Comparison of ENCODE assay signal across 9 cellular contexts in the genomic region with DNA sequence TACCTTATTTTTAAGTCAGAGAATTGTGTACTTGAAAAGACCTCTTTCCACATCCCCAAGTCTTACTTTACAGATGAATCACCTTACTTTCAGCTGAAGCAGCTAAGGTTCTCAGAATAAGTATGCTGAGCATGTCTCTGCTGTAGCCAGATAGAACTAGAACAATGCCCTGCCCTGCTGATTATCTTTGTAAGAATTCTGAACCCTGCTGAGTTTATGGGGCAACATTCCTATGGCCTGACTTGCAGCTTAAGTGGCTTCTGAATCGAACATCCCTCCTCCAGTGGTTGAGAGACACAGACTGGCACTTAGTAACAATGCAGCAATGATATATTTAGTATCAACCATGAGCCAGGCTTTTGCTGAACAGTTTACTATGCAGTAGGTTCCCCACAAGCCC.
DNase-seq lines count a peak whose midpoint lies in the region; ATAC-seq and TF ChIP-seq lines count a peak whose summit lies in the region.
"Had no signal": no experiment of that assay in that cellular context is flagged by ENCODE, and none has a peak within 500 bp of the region (broad histone marks: within the 10 kb centered on the region; RNA-seq: fewer than 3 reads in every experiment).

No MANE protein-coding gene starts in this region.

- CTCF ChIA-PET in Caco-2 (lab: Charles Lee): interaction anchor here (1.0 to 1.3 kb wide), 2 partner anchors 11 to 112 kb away, joined by 3 read pairs; no protein-coding TSS in a partner anchor
- CTCF ChIA-PET in activated CD8-positive, alpha-beta memory T cell treated with anti-CD3 and anti-CD28 coated beads, Interleukin-2, amount 10 ng/mL, durations not matched to agents 7 days and 5 days (lab: Charles Lee): no interaction called here

- peak overlapping the region; percentile 95 for H3K27ac Mint-ChIP-seq in Caco-2 (ENCODE audit: unreplicated experiment)
- peak overlapping the region; percentile 72 for H3K27ac Mint-ChIP-seq in chondrocyte (ENCODE audit: unreplicated experiment)
- no peak overlapping the region for H3K27ac Mint-ChIP-seq in stimulated activated naive CD8-positive, alpha-beta T cell treated with anti-CD3 and anti-CD28 coated beads, Interleukin-15, amount 100 ng/mL, for 72 hours
- H3K27ac Mint-ChIP-seq in activated CD8-positive, alpha-beta memory T cell treated with anti-CD3 and anti-CD28 coated beads, Interleukin-2, amount 10 ng/mL, durations not matched to agents 7 days and 5 days: no peak overlapping the region
- H3K27ac Mint-ChIP-seq: activated naive CD8-positive, alpha-beta T cell treated with anti-CD3 and anti-CD28 coated beads, Interleukin-2, amount 10 ng/mL, durations not matched to agents 7 days and 5 days had no signal

- H3K36me3 ChIP-seq in Caco-2 (ENCODE audit: control insufficient read depth, insufficient read depth, low read length) (no peaks in the 10 kb centered on the region), lung (ENCODE audit: control insufficient read depth in 2 of 2, insufficient read depth in 2 of 2, low read length in 2 of 2) (no peaks in the 10 kb centered on the region)

- peaks cover 20% of the 10 kb centered on the region for H3K9me3 Mint-ChIP-seq in Caco-2 (ENCODE audit: unreplicated experiment)
- peaks cover 3% of the 10 kb centered on the region for H3K9me3 Mint-ChIP-seq in chondrocyte (ENCODE audit: low read depth)
- peaks cover 8 to 10% of the 10 kb centered on the region in 2 donors for H3K9me3 Mint-ChIP-seq in stimulated activated naive CD8-positive, alpha-beta T cell treated with anti-CD3 and anti-CD28 coated beads, Interleukin-15, amount 100 ng/mL, for 72 hours
- H3K9me3 Mint-ChIP-seq in activated CD8-positive, alpha-beta memory T cell treated with anti-CD3 and anti-CD28 coated beads, Interleukin-2, amount 10 ng/mL, durations not matched to agents 7 days and 5 days (ENCODE audit: low read depth): no peaks in the 10 kb centered on the region
- H3K9me3 Mint-ChIP-seq: activated naive CD8-positive, alpha-beta T cell treated with anti-CD3 and anti-CD28 coated beads, Interleukin-2, amount 10 ng/mL, durations not matched to agents 7 days and 5 days had no signal

- POLR2A ChIA-PET in Caco-2 (lab: Charles Lee): interaction anchor here (1.0 kb wide), 1 partner anchor 11 kb away, joined by 3 read pairs; no protein-coding TSS in a partner anchor

- intact Hi-C loops in Caco-2 (cut with micrococcal nuclease; ENCODE audit: unreplicated experiment): loop anchor here (1.0 kb wide), 1 partner anchor 11 kb away; no protein-coding TSS in a partner anchor

- ATAC-seq in lung (ENCODE audit: insufficient read depth, low FRiP score): peak; percentile 82
- ATAC-seq in GM19035 (IDR thresholded peaks at IDR 0.05; ENCODE audit: unreplicated experiment): no peak
- no peak for ATAC-seq in stimulated activated naive CD8-positive, alpha-beta T cell treated with anti-CD3 and anti-CD28 coated beads, Interleukin-15, amount 100 ng/mL, for 72 hours
- ATAC-seq in activated CD8-positive, alpha-beta memory T cell treated with anti-CD3 and anti-CD28 coated beads, Interleukin-2, amount 10 ng/mL, durations not matched to agents 7 days and 5 days: no peak

- H3K4me1 ChIP-seq in Caco-2 (peaks cover 25% of the 10 kb centered on the region), lung (ENCODE audit: control insufficient read depth in 2 of 2, insufficient read depth in 2 of 2, low read length in 2 of 2) (no peaks in the 10 kb centered on the region)

- no peak for TF ChIP-seq CTCF in Caco-2 (IDR thresholded peaks at IDR 0.05; ENCODE audit: insufficient read depth in 1 of 2, low read depth in 1 of 2, low read length in 1 of 2, severe bottlenecking in 1 of 2, unreplicated experiment in 1 of 2)
- no peak for TF ChIP-seq CTCF in chondrocyte (IDR thresholded peaks at IDR 0.05)
- TF ChIP-seq CTCF in lung (IDR thresholded peaks at IDR 0.05; ENCODE audit: control extremely low read depth, extremely low read depth): no peak

- no peaks in the 10 kb centered on the region for H3K27me3 ChIP-seq in Caco-2 (replicated peaks; ENCODE audit: control insufficient read depth, insufficient read depth, low read length)
- H3K27me3 ChIP-seq in lung (ENCODE audit: control insufficient read depth, insufficient read depth): no peaks in the 10 kb centered on the region

- H3K36me3 Mint-ChIP-seq in Caco-2 (ENCODE audit: insufficient read depth, unreplicated experiment) (peaks cover 8% of the 10 kb centered on the region), chondrocyte (ENCODE audit: low read depth) (no peaks in the 10 kb centered on the region)
- no peaks in the 10 kb centered on the region for H3K36me3 Mint-ChIP-seq in activated CD8-positive, alpha-beta memory T cell treated with anti-CD3 and anti-CD28 coated beads, Interleukin-2, amount 10 ng/mL, durations not matched to agents 7 days and 5 days
- H3K36me3 Mint-ChIP-seq: activated naive CD8-positive, alpha-beta T cell treated with anti-CD3 and anti-CD28 coated beads, Interleukin-2, amount 10 ng/mL, durations not matched to agents 7 days and 5 days had no signal

- 23 to 34% methylated on average over 1 of the region's 1 CpG for WGBS in lung, 2 donors

- peak overlapping the region; percentile 53 for H3K4me3 Mint-ChIP-seq in Caco-2 (ENCODE audit: unreplicated experiment)
- no peak overlapping the region for H3K4me3 Mint-ChIP-seq in chondrocyte (ENCODE audit: unreplicated experiment)
- no peak overlapping the region for H3K4me3 Mint-ChIP-seq in stimulated activated naive CD8-positive, alpha-beta T cell treated with anti-CD3 and anti-CD28 coated beads, Interleukin-15, amount 100 ng/mL, for 72 hours
- H3K4me3 Mint-ChIP-seq in activated CD8-positive, alpha-beta memory T cell treated with anti-CD3 and anti-CD28 coated beads, Interleukin-2, amount 10 ng/mL, durations not matched to agents 7 days and 5 days: no peak overlapping the region
- H3K4me3 Mint-ChIP-seq: activated naive CD8-positive, alpha-beta T cell treated with anti-CD3 and anti-CD28 coated beads, Interleukin-2, amount 10 ng/mL, durations not matched to agents 7 days and 5 days had no signal

- H3K4me3 ChIP-seq in Caco-2 (ENCODE audit: low read depth, low read length) (no peak overlapping the region), lung (no peak overlapping the region)

- H3K27ac ChIP-seq in lung (ENCODE audit: low read depth in 1 of 2, low read length in 1 of 2): peak overlapping the region in 1 of 2 donors; percentile 74

- H3K4me1 Mint-ChIP-seq in Caco-2 (ENCODE audit: low read depth, unreplicated experiment) (peaks cover 24% of the 10 kb centered on the region), chondrocyte (ENCODE audit: low read depth) (peaks cover 25% of the 10 kb centered on the region)
- H3K4me1 Mint-ChIP-seq in stimulated activated naive CD8-positive, alpha-beta T cell treated with anti-CD3 and anti-CD28 coated beads, Interleukin-15, amount 100 ng/mL, for 72 hours: no peaks in the 10 kb centered on the region
- H3K4me1 Mint-ChIP-seq in activated CD8-positive, alpha-beta memory T cell treated with anti-CD3 and anti-CD28 coated beads, Interleukin-2, amount 10 ng/mL, durations not matched to agents 7 days and 5 days: no peaks in the 10 kb centered on the region
- H3K4me1 Mint-ChIP-seq: activated naive CD8-positive, alpha-beta T cell treated with anti-CD3 and anti-CD28 coated beads, Interleukin-2, amount 10 ng/mL, durations not matched to agents 7 days and 5 days had no signal

- H3K9me3 ChIP-seq in Caco-2: no peaks in the 10 kb centered on the region
- H3K9me3 ChIP-seq in lung (ENCODE audit: control insufficient read depth in 2 of 2, insufficient read depth in 1 of 2, low read length in 1 of 2): no peaks in the 10 kb centered on the region

- peak; percentile 80 to 85 for DNase-seq in Caco-2
- DNase-seq in HT1080 (ENCODE audit: low read depth): peak; percentile 100
- DNase-seq in chondrocyte (ENCODE audit: low spot score): no peak
- no peak for DNase-seq in lung (ENCODE audit: low spot score)
- no peak for DNase-seq in stimulated activated naive CD8-positive, alpha-beta T cell treated with anti-CD3 and anti-CD28 coated beads, Interleukin-15, amount 100 ng/mL, for 72 hours
- DNase-seq in NCI-H774 (lab: John Stamatoyannopoulos, UW): no peak
- no peak for DNase-seq in activated CD8-positive, alpha-beta memory T cell treated with anti-CD3 and anti-CD28 coated beads, Interleukin-2, amount 10 ng/mL, durations not matched to agents 7 days and 5 days
- DNase-seq: activated naive CD8-positive, alpha-beta T cell treated with anti-CD3 and anti-CD28 coated beads, Interleukin-2, amount 10 ng/mL, durations not matched to agents 7 days and 5 days had no signal

- no TSS peak for BruUV-seq in Caco-2 (replicated peaks; lab: Mats Ljungman, UMichigan)

- no peaks in the 10 kb centered on the region for H3K27me3 Mint-ChIP-seq in Caco-2 (ENCODE audit: insufficient read depth, unreplicated experiment)
- no peaks in the 10 kb centered on the region for H3K27me3 Mint-ChIP-seq in chondrocyte (ENCODE audit: low read depth)
- H3K27me3 Mint-ChIP-seq in stimulated activated naive CD8-positive, alpha-beta T cell treated with anti-CD3 and anti-CD28 coated beads, Interleukin-15, amount 100 ng/mL, for 72 hours: no peaks in the 10 kb centered on the region
- H3K27me3 Mint-ChIP-seq in activated CD8-positive, alpha-beta memory T cell treated with anti-CD3 and anti-CD28 coated beads, Interleukin-2, amount 10 ng/mL, durations not matched to agents 7 days and 5 days: no peaks in the 10 kb centered on the region
- H3K27me3 Mint-ChIP-seq: activated naive CD8-positive, alpha-beta T cell treated with anti-CD3 and anti-CD28 coated beads, Interleukin-2, amount 10 ng/mL, durations not matched to agents 7 days and 5 days had no signal

Comparison
In these comparisons a context has a peak if more than half of its experiments do, and no peak if none do; other contexts are left out.
1. DNase-seq: peak in Caco-2 (2 of 2) and HT1080 (single experiment); none in chondrocyte (single experiment), lung (single experiment), stimulated activated naive CD8-positive, alpha-beta T cell treated with anti-CD3 and anti-CD28 coated beads, Interleukin-15, amount 100 ng/mL, for 72 hours (0 of 2), NCI-H774 (single experiment) and activated CD8-positive, alpha-beta memory T cell treated with anti-CD3 and anti-CD28 coated beads, Interleukin-2, amount 10 ng/mL, durations not matched to agents 7 days and 5 days (single experiment).
2. H3K27ac Mint-ChIP-seq: peak in Caco-2 (single experiment) and chondrocyte (single experiment); none in stimulated activated naive CD8-positive, alpha-beta T cell treated with anti-CD3 and anti-CD28 coated beads, Interleukin-15, amount 100 ng/mL, for 72 hours (0 of 2) and activated CD8-positive, alpha-beta memory T cell treated with anti-CD3 and anti-CD28 coated beads, Interleukin-2, amount 10 ng/mL, durations not matched to agents 7 days and 5 days (single experiment).